ENCODE assay signal across 32 cellular contexts in the genomic region with DNA sequence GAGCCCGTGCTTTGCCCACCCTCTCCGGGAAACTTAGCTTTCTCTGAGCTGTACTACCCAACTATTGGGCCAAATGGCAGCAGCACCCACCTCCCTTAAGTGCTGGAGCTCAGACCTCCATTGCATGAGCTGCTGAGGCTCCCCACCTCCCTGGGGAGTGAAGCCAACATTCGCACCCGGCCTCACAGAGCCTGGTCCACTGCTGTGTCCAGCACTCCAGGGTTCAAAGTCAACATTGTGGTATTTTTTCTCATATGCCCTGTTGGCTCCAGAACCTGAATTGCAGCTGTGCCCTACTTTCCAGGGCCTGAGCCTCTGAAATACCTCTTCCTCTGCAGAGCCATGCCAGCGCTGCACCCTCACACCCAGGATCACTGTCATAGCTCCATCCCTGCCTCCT. TPM values are rescaled to one million over a fixed set of nuclear protein-coding genes. Genes with fewer than 3 reads are reported as not detected.
"Had no signal": no experiment of that assay in that cellular context is flagged by ENCODE, and none has a peak within 500 bp of the region (broad histone marks: within the 10 kb centered on the region; RNA-seq: fewer than 3 reads in every experiment).

No MANE protein-coding gene starts in this region.

- H3K27ac Mint-ChIP-seq: activated CD4-positive, alpha-beta memory T cell treated with anti-CD3 and anti-CD28 coated beads, Interleukin-2, amount 10 ng/mL, durations not matched to agents 7 days and 5 days; activated CD8-positive, alpha-beta memory T cell treated with anti-CD3 and anti-CD28 coated beads, Interleukin-2, amount 10 ng/mL, durations not matched to agents 7 days and 5 days; activated naive CD8-positive, alpha-beta T cell treated with anti-CD3 and anti-CD28 coated beads for 36 hours; activated T-cell treated with anti-CD3 and anti-CD28 coated beads, Interleukin-2, amount 50 U/mL, for 72 hours; activated T-helper 17 cell treated with anti-CD3 and anti-CD28 coated beads, Interleukin-2, amount 50 U/mL, for 72 hours; T-helper 1 cell treated with Interleukin-12 subunit alpha and Interleukin-12 subunit beta and Interleukin-4 antibody, amounts not matched to agents 30 μg/mL and 1 μg/mL, for 36 hours; T-helper 2 cell treated with Interferon-gamma antibody and Interleukin-4, amounts not matched to agents 5 μg/mL and 100 μg/mL, for 36 hours; WTC11 had no signal

- H3K9me3 Mint-ChIP-seq: activated CD4-positive, alpha-beta memory T cell treated with anti-CD3 and anti-CD28 coated beads, Interleukin-2, amount 10 ng/mL, durations not matched to agents 7 days and 5 days; activated naive CD8-positive, alpha-beta T cell treated with anti-CD3 and anti-CD28 coated beads for 36 hours; activated T-cell treated with anti-CD3 and anti-CD28 coated beads, Interleukin-2, amount 50 U/mL, for 72 hours; activated T-helper 17 cell treated with anti-CD3 and anti-CD28 coated beads, Interleukin-2, amount 50 U/mL, for 72 hours; T-helper 1 cell treated with Interleukin-12 subunit alpha and Interleukin-12 subunit beta and Interleukin-4 antibody, amounts not matched to agents 30 μg/mL and 1 μg/mL, for 36 hours; T-helper 2 cell treated with Interferon-gamma antibody and Interleukin-4, amounts not matched to agents 5 μg/mL and 100 μg/mL, for 36 hours; WTC11 had no signal

- ATAC-seq: activated CD4-positive, CD25-positive, alpha-beta regulatory T cell treated with anti-CD3 and anti-CD28 coated beads, Interleukin-2, amount 50 U/mL, for 24 hours; activated CD8-positive, alpha-beta memory T cell treated with anti-CD3 and anti-CD28 coated beads, Interleukin-2, amount 10 ng/mL, durations not matched to agents 7 days and 5 days; activated T-cell treated with anti-CD3 and anti-CD28 coated beads, Interleukin-2, amount 50 U/mL, for 72 hours; activated T-helper 17 cell treated with anti-CD3 and anti-CD28 coated beads, Interleukin-2, amount 50 U/mL, for 72 hours; Panc1; WTC11 had no signal

- DNase-seq: activated CD4-positive, alpha-beta memory T cell treated with anti-CD3 and anti-CD28 coated beads, Interleukin-2, amount 10 ng/mL, durations not matched to agents 7 days and 5 days; activated CD4-positive, alpha-beta T cell treated with anti-CD3 and anti-CD28 coated beads for 4 hours; activated CD8-positive, alpha-beta memory T cell treated with anti-CD3 and anti-CD28 coated beads for 24 hours; activated CD8-positive, alpha-beta memory T cell treated with anti-CD3 and anti-CD28 coated beads, Interleukin-2, amount 10 ng/mL, durations not matched to agents 7 days and 5 days; activated CD8-positive, alpha-beta memory T cell treated with anti-CD3 and anti-CD28 coated beads, Interleukin-2, amount 50 U/mL, for 48 hours; activated effector memory CD4-positive, alpha-beta T cell treated with anti-CD3 and anti-CD28 coated beads, Interleukin-2, amount 50 U/mL, for 16 hours; activated naive CD4-positive, alpha-beta T cell; activated naive CD4-positive, alpha-beta T cell treated with anti-CD3 and anti-CD28 coated beads, Interleukin-2, amount 50 U/mL, for 16 hours; activated naive CD8-positive, alpha-beta T cell treated with anti-CD3 and anti-CD28 coated beads for 36 hours; activated T-cell treated with anti-CD3 and anti-CD28 coated beads, Interleukin-2, amount 50 U/mL, for 72 hours; amniotic stem cell; aorta; Karpas-422; KBM-7; NCI-H1105; NCI-H1417 treated with DMSO at 0.1 percent for 48 hours; NCI-H187 treated with DMSO at 0.1 percent for 48 hours; NCI-H2081; NCI-H2171 treated with DMSO at 0.1 percent for 48 hours; NCI-H226; NCI-H446 treated with DMSO at 0.1 percent for 48 hours; NCI-H69; NCI-H82; SHP77; SJCRH30 had no signal

- H3K36me3 Mint-ChIP-seq: activated CD8-positive, alpha-beta memory T cell treated with anti-CD3 and anti-CD28 coated beads, Interleukin-2, amount 10 ng/mL, durations not matched to agents 7 days and 5 days; activated naive CD8-positive, alpha-beta T cell treated with anti-CD3 and anti-CD28 coated beads for 36 hours; WTC11 had no signal

- H3K4me1 Mint-ChIP-seq: activated CD4-positive, alpha-beta memory T cell treated with anti-CD3 and anti-CD28 coated beads, Interleukin-2, amount 10 ng/mL, durations not matched to agents 7 days and 5 days; activated CD8-positive, alpha-beta memory T cell treated with anti-CD3 and anti-CD28 coated beads, Interleukin-2, amount 10 ng/mL, durations not matched to agents 7 days and 5 days; activated naive CD8-positive, alpha-beta T cell treated with anti-CD3 and anti-CD28 coated beads for 36 hours; activated T-helper 17 cell treated with anti-CD3 and anti-CD28 coated beads, Interleukin-2, amount 50 U/mL, for 72 hours; WTC11 had no signal

- H3K4me3 Mint-ChIP-seq: activated CD4-positive, alpha-beta memory T cell treated with anti-CD3 and anti-CD28 coated beads, Interleukin-2, amount 10 ng/mL, durations not matched to agents 7 days and 5 days; activated CD8-positive, alpha-beta memory T cell treated with anti-CD3 and anti-CD28 coated beads, Interleukin-2, amount 10 ng/mL, durations not matched to agents 7 days and 5 days; activated naive CD8-positive, alpha-beta T cell treated with anti-CD3 and anti-CD28 coated beads for 36 hours; activated T-cell treated with anti-CD3 and anti-CD28 coated beads, Interleukin-2, amount 50 U/mL, for 72 hours; activated T-helper 17 cell treated with anti-CD3 and anti-CD28 coated beads, Interleukin-2, amount 50 U/mL, for 72 hours; T-helper 1 cell treated with Interleukin-12 subunit alpha and Interleukin-12 subunit beta and Interleukin-4 antibody, amounts not matched to agents 30 μg/mL and 1 μg/mL, for 36 hours; T-helper 2 cell treated with Interferon-gamma antibody and Interleukin-4, amounts not matched to agents 5 μg/mL and 100 μg/mL, for 36 hours; WTC11 had no signal

RNA-seq across cellular contexts. Expression of a gene that starts 29.7 kb away (rescaled TPM):
- total RNA-seq: activated CD4-positive, alpha-beta memory T cell treated with anti-CD3 and anti-CD28 coated beads, Interleukin-2, amount 10 ng/mL, durations not matched to agents 7 days and 5 days; activated CD8-positive, alpha-beta memory T cell treated with anti-CD3 and anti-CD28 coated beads, Interleukin-2, amount 10 ng/mL, durations not matched to agents 7 days and 5 days; activated naive CD8-positive, alpha-beta T cell treated with anti-CD3 and anti-CD28 coated beads for 36 hours; activated T-cell treated with anti-CD3 and anti-CD28 coated beads, Interleukin-2, amount 50 U/mL, for 72 hours; activated T-helper 17 cell treated with anti-CD3 and anti-CD28 coated beads, Interleukin-2, amount 50 U/mL, for 72 hours; MCF 10A; SJCRH30; WTC11 had no signal
